In genomic region chr14:76780058-76780345, GRCh38 we compare ENCODE assay signal across 33 cellular contexts. TPM values are rescaled to one million over a fixed set of nuclear protein-coding genes. Genes with fewer than 3 reads are reported as not detected.
DNase-seq lines count a peak whose midpoint lies in the region; ATAC-seq and TF ChIP-seq lines count a peak whose summit lies in the region.
"Had no signal": no experiment of that assay in that cellular context is flagged by ENCODE, and none has a peak within 500 bp of the region (broad histone marks: within the 10 kb centered on the region; RNA-seq: fewer than 3 reads in every experiment).

No MANE protein-coding gene starts in this region.

- no peaks in the 10 kb centered on the region for H3K27me3 ChIP-seq in smooth muscle cell (ENCODE audit: low read depth)
- H3K27me3 ChIP-seq: ascending aorta, BE2C, hepatocyte, left lung, upper lobe of right lung had no signal

- WGBS in smooth muscle cell (ENCODE audit: low lambda C conversion rate), result 98% methylated on average over 2 of the region's 2 CpGs

- no peaks in the 10 kb centered on the region for H3K36me3 ChIP-seq in smooth muscle cell (ENCODE audit: low read depth)

- peaks cover 49% of the 10 kb centered on the region for H3K4me1 Mint-ChIP-seq in activated T-helper 1 cell treated with anti-CD3 and anti-CD28 coated beads, Interleukin-12 subunit alpha, Interleukin-12 subunit beta, Interleukin-2, Interleukin-4 antibody, amounts not matched to agents 30 ng/mL and 10 ng/mL and 1 ng/mL, durations not matched to agents 14 hours and 24 hours and 36 hours (ENCODE audit: low read depth)
- peaks cover 50% of the 10 kb centered on the region for H3K4me1 Mint-ChIP-seq in endothelial cell (ENCODE audit: unreplicated experiment)
- peaks cover 20% of the 10 kb centered on the region for H3K4me1 Mint-ChIP-seq in glutamatergic neuron (ENCODE audit: low read depth, unreplicated experiment)

- H3K27ac ChIP-seq in smooth muscle cell (ENCODE audit: low read depth), result peak overlapping the region; percentile 4
- H3K27ac ChIP-seq: ascending aorta, GM23248, hepatocyte, left lung, SK-N-MC, upper lobe of right lung, VCaP had no signal

- no peaks in the 10 kb centered on the region for H4K20me1 ChIP-seq in smooth muscle cell (ENCODE audit: low read depth)

- no peak overlapping the region for H3K4me2 ChIP-seq in smooth muscle cell
- H3K4me2 ChIP-seq: hepatocyte had no signal

- no peaks in the 10 kb centered on the region for H3K4me1 ChIP-seq in smooth muscle cell (ENCODE audit: low read depth)

- H3K9ac ChIP-seq in smooth muscle cell (ENCODE audit: low read depth), result no peak overlapping the region
- H3K9ac ChIP-seq: GM23248 had no signal

- no peak for ATAC-seq in GM18873 (IDR thresholded peaks at IDR 0.05; ENCODE audit: low FRiP score, unreplicated experiment)
- ATAC-seq: left lung; natural killer cell treated with Interleukin-12 subunit alpha and Interleukin-12 subunit beta and Interleukin-15 and Interleukin-18, amount 100 ng/mL, for 72 hours; upper lobe of right lung had no signal

- no peaks in the 10 kb centered on the region for H3K79me2 ChIP-seq in smooth muscle cell (ENCODE audit: low read depth)
- H3K79me2 ChIP-seq: hepatocyte had no signal

- H3F3A ChIP-seq in smooth muscle cell (ENCODE audit: low read depth), result peaks cover 21% of the 10 kb centered on the region

- peak; percentile 46 for DNase-seq in activated CD8-positive, alpha-beta memory T cell treated with anti-CD3 and anti-CD28 coated beads for 24 hours
- DNase-seq in activated CD8-positive, alpha-beta memory T cell treated with anti-CD3 and anti-CD28 coated beads, Interleukin-2, amount 50 U/mL, for 48 hours, result no peak
- no peak for DNase-seq in activated T-helper 1 cell treated with anti-CD3 and anti-CD28 coated beads, Interleukin-12 subunit alpha, Interleukin-12 subunit beta, Interleukin-2, Interleukin-4 antibody, amounts not matched to agents 30 ng/mL and 10 ng/mL and 1 ng/mL, durations not matched to agents 14 hours and 24 hours and 36 hours (ENCODE audit: low spot score)
- DNase-seq in endothelial cell (ENCODE audit: low spot score), result no peak
- DNase-seq in smooth muscle cell (lab: John Stamatoyannopoulos, UW; ENCODE audit: unreplicated experiment), result no peak
- DNase-seq in glutamatergic neuron, result no peak
- no peak for DNase-seq in NCI-H2107 (lab: John Stamatoyannopoulos, UW)
- DNase-seq: activated CD4-positive, alpha-beta T cell treated with anti-CD3 and anti-CD28 coated beads, Interleukin-2, amount 50 U/mL, for 1 hour; activated naive CD4-positive, alpha-beta T cell treated with anti-CD3 and anti-CD28 coated beads for 36 hours; activated T-cell treated with anti-CD3 and anti-CD28 coated beads, Interleukin-2, amount 50 U/mL, for 24 hours; BE2C; effector CD8-positive, alpha-beta T cell; foreskin melanocyte; GM23248; immature natural killer cell; left lung; NCI-H1092; NCI-H2081; NCI-H774; upper lobe of right lung had no signal

- no peaks in the 10 kb centered on the region for H3K27me3 Mint-ChIP-seq in activated T-helper 1 cell treated with anti-CD3 and anti-CD28 coated beads, Interleukin-12 subunit alpha, Interleukin-12 subunit beta, Interleukin-2, Interleukin-4 antibody, amounts not matched to agents 30 ng/mL and 10 ng/mL and 1 ng/mL, durations not matched to agents 14 hours and 24 hours and 36 hours (ENCODE audit: insufficient read depth)
- H3K27me3 Mint-ChIP-seq in endothelial cell (ENCODE audit: unreplicated experiment), result peaks cover 25% of the 10 kb centered on the region
- peaks cover 12% of the 10 kb centered on the region for H3K27me3 Mint-ChIP-seq in glutamatergic neuron (ENCODE audit: unreplicated experiment)
- H3K27me3 Mint-ChIP-seq: activated T-cell treated with anti-CD3 and anti-CD28 coated beads, Interleukin-2, amount 50 U/mL, for 24 hours; IgD-negative memory B cell; natural killer cell treated with Interleukin-12 subunit alpha and Interleukin-12 subunit beta and Interleukin-15 and Interleukin-18, amount 100 ng/mL, for 72 hours had no signal

- peak overlapping the region; percentile 31 for H3K27ac Mint-ChIP-seq in activated T-helper 1 cell treated with anti-CD3 and anti-CD28 coated beads, Interleukin-12 subunit alpha, Interleukin-12 subunit beta, Interleukin-2, Interleukin-4 antibody, amounts not matched to agents 30 ng/mL and 10 ng/mL and 1 ng/mL, durations not matched to agents 14 hours and 24 hours and 36 hours
- peak overlapping the region; percentile 57 for H3K27ac Mint-ChIP-seq in endothelial cell (ENCODE audit: unreplicated experiment)
- H3K27ac Mint-ChIP-seq in glutamatergic neuron (ENCODE audit: unreplicated experiment), result no peak overlapping the region
- H3K27ac Mint-ChIP-seq: activated naive CD4-positive, alpha-beta T cell treated with anti-CD3 and anti-CD28 coated beads for 36 hours; IgD-negative memory B cell; natural killer cell treated with Interleukin-12 subunit alpha and Interleukin-12 subunit beta and Interleukin-15 and Interleukin-18, amount 100 ng/mL, for 72 hours had no signal

- intact Hi-C loops in activated T-helper 1 cell treated with anti-CD3 and anti-CD28 coated beads, Interleukin-12 subunit alpha, Interleukin-12 subunit beta, Interleukin-2, Interleukin-4 antibody, amounts not matched to agents 30 ng/mL and 10 ng/mL and 1 ng/mL, durations not matched to agents 14 hours and 24 hours and 36 hours (cut with micrococcal nuclease), result no loop called here

- no peak for TF ChIP-seq CTCF in endothelial cell (IDR thresholded peaks at IDR 0.05; ENCODE audit: unreplicated experiment)
- no peak for TF ChIP-seq CTCF in smooth muscle cell (IDR thresholded peaks at IDR 0.05; ENCODE audit: borderline replicate concordance, insufficient read depth, poor library complexity, severe bottlenecking)
- no peak for TF ChIP-seq CTCF in glutamatergic neuron (IDR thresholded peaks at IDR 0.05; ENCODE audit: partially characterized antibody, unreplicated experiment)

- no peaks in the 10 kb centered on the region for H3K9me3 Mint-ChIP-seq in activated T-helper 1 cell treated with anti-CD3 and anti-CD28 coated beads, Interleukin-12 subunit alpha, Interleukin-12 subunit beta, Interleukin-2, Interleukin-4 antibody, amounts not matched to agents 30 ng/mL and 10 ng/mL and 1 ng/mL, durations not matched to agents 14 hours and 24 hours and 36 hours
- no peaks in the 10 kb centered on the region for H3K9me3 Mint-ChIP-seq in endothelial cell (ENCODE audit: unreplicated experiment)
- H3K9me3 Mint-ChIP-seq in glutamatergic neuron (ENCODE audit: unreplicated experiment), result peaks cover 9% of the 10 kb centered on the region
- H3K9me3 Mint-ChIP-seq: activated naive CD4-positive, alpha-beta T cell treated with anti-CD3 and anti-CD28 coated beads for 36 hours; activated T-cell treated with anti-CD3 and anti-CD28 coated beads, Interleukin-2, amount 50 U/mL, for 24 hours; IgD-negative memory B cell; immature natural killer cell; natural killer cell treated with Interleukin-12 subunit alpha and Interleukin-12 subunit beta and Interleukin-15 and Interleukin-18, amount 100 ng/mL, for 72 hours had no signal

- no peak overlapping the region for H2AFZ ChIP-seq in smooth muscle cell (ENCODE audit: low read depth)
- H2AFZ ChIP-seq: GM23248, hepatocyte had no signal

- H3K36me3 Mint-ChIP-seq in activated T-helper 1 cell treated with anti-CD3 and anti-CD28 coated beads, Interleukin-12 subunit alpha, Interleukin-12 subunit beta, Interleukin-2, Interleukin-4 antibody, amounts not matched to agents 30 ng/mL and 10 ng/mL and 1 ng/mL, durations not matched to agents 14 hours and 24 hours and 36 hours (ENCODE audit: low read depth), result peaks cover 18% of the 10 kb centered on the region
- peaks cover 30% of the 10 kb centered on the region for H3K36me3 Mint-ChIP-seq in endothelial cell (ENCODE audit: low read depth, unreplicated experiment)
- no peaks in the 10 kb centered on the region for H3K36me3 Mint-ChIP-seq in glutamatergic neuron (ENCODE audit: unreplicated experiment)
- H3K36me3 Mint-ChIP-seq: IgD-negative memory B cell; natural killer cell treated with Interleukin-12 subunit alpha and Interleukin-12 subunit beta and Interleukin-15 and Interleukin-18, amount 100 ng/mL, for 72 hours had no signal

- H3K4me3 Mint-ChIP-seq in activated T-helper 1 cell treated with anti-CD3 and anti-CD28 coated beads, Interleukin-12 subunit alpha, Interleukin-12 subunit beta, Interleukin-2, Interleukin-4 antibody, amounts not matched to agents 30 ng/mL and 10 ng/mL and 1 ng/mL, durations not matched to agents 14 hours and 24 hours and 36 hours, result no peak overlapping the region
- peak overlapping the region; percentile 43 for H3K4me3 Mint-ChIP-seq in endothelial cell (ENCODE audit: unreplicated experiment)
- no peak overlapping the region for H3K4me3 Mint-ChIP-seq in glutamatergic neuron (ENCODE audit: unreplicated experiment)
- H3K4me3 Mint-ChIP-seq: activated naive CD4-positive, alpha-beta T cell treated with anti-CD3 and anti-CD28 coated beads for 36 hours; activated T-cell treated with anti-CD3 and anti-CD28 coated beads, Interleukin-2, amount 50 U/mL, for 24 hours; immature natural killer cell; natural killer cell treated with Interleukin-12 subunit alpha and Interleukin-12 subunit beta and Interleukin-15 and Interleukin-18, amount 100 ng/mL, for 72 hours had no signal

- no peak overlapping the region for H3K4me3 ChIP-seq in smooth muscle cell
- H3K4me3 ChIP-seq: ascending aorta, GM23248, hepatocyte, left lung, SK-N-MC, upper lobe of right lung had no signal

- H3K9me3 ChIP-seq in smooth muscle cell (replicated peaks; ENCODE audit: low read depth), result no peaks in the 10 kb centered on the region
- H3K9me3 ChIP-seq: ascending aorta, BE2C, left lung, upper lobe of right lung had no signal

RNA-seq across cellular contexts. Expression of gene VASH1, which starts 18.7 kb away (rescaled TPM):
- total RNA-seq in activated T-helper 1 cell treated with anti-CD3 and anti-CD28 coated beads, Interleukin-12 subunit alpha, Interleukin-12 subunit beta, Interleukin-2, Interleukin-4 antibody, amounts not matched to agents 30 ng/mL and 10 ng/mL and 1 ng/mL, durations not matched to agents 14 hours and 24 hours and 36 hours, result 6.1 and 7.1 TPM in 2 replicates
- 166 TPM for total RNA-seq in endothelial cell (ENCODE audit: unreplicated experiment)
- 23.8 and 25.0 TPM in 2 replicates for total RNA-seq in smooth muscle cell
- 30.7 and 39.3 TPM in 2 replicates for polyA plus RNA-seq in smooth muscle cell
- 149 TPM for total RNA-seq in glutamatergic neuron (ENCODE audit: unreplicated experiment)

RNA-seq across cellular contexts. Expression of gene ANGEL1, which starts 32.7 kb away (rescaled TPM):
- 14.1 and 14.8 TPM in 2 replicates for total RNA-seq in activated T-helper 1 cell treated with anti-CD3 and anti-CD28 coated beads, Interleukin-12 subunit alpha, Interleukin-12 subunit beta, Interleukin-2, Interleukin-4 antibody, amounts not matched to agents 30 ng/mL and 10 ng/mL and 1 ng/mL, durations not matched to agents 14 hours and 24 hours and 36 hours
- total RNA-seq in endothelial cell (ENCODE audit: unreplicated experiment) (22.6 TPM), smooth muscle cell (18.1 and 20.4 TPM in 2 replicates), glutamatergic neuron (ENCODE audit: unreplicated experiment) (13.6 TPM)
- 8.4 and 9.5 TPM in 2 replicates for polyA plus RNA-seq in smooth muscle cell

RNA-seq across cellular contexts. Expression of gene LRRC74A, which starts 46.2 kb away (rescaled TPM):
- total RNA-seq in activated T-helper 1 cell treated with anti-CD3 and anti-CD28 coated beads, Interleukin-12 subunit alpha, Interleukin-12 subunit beta, Interleukin-2, Interleukin-4 antibody, amounts not matched to agents 30 ng/mL and 10 ng/mL and 1 ng/mL, durations not matched to agents 14 hours and 24 hours and 36 hours, result not detected in 2 replicates
- total RNA-seq in endothelial cell (ENCODE audit: unreplicated experiment), result not detected
- not detected in 2 replicates for total RNA-seq in smooth muscle cell
- polyA plus RNA-seq in smooth muscle cell, result not detected in 2 replicates
- total RNA-seq in glutamatergic neuron (ENCODE audit: unreplicated experiment), result not detected
- total RNA-seq: A673; activated naive CD4-positive, alpha-beta T cell treated with anti-CD3 and anti-CD28 coated beads for 36 hours; ascending aorta; G401; GM23248; hepatocyte; left lung; mononuclear cell; natural killer cell treated with Interleukin-12 subunit alpha and Interleukin-12 subunit beta and Interleukin-15 and Interleukin-18, amount 100 ng/mL, for 72 hours; posterior vena cava; RPMI7951; upper lobe of right lung had no signal
- polyA plus RNA-seq: esophagus, GM23248, hepatocyte, IgD-negative memory B cell, immature natural killer cell had no signal
